In the genomic region with DNA sequence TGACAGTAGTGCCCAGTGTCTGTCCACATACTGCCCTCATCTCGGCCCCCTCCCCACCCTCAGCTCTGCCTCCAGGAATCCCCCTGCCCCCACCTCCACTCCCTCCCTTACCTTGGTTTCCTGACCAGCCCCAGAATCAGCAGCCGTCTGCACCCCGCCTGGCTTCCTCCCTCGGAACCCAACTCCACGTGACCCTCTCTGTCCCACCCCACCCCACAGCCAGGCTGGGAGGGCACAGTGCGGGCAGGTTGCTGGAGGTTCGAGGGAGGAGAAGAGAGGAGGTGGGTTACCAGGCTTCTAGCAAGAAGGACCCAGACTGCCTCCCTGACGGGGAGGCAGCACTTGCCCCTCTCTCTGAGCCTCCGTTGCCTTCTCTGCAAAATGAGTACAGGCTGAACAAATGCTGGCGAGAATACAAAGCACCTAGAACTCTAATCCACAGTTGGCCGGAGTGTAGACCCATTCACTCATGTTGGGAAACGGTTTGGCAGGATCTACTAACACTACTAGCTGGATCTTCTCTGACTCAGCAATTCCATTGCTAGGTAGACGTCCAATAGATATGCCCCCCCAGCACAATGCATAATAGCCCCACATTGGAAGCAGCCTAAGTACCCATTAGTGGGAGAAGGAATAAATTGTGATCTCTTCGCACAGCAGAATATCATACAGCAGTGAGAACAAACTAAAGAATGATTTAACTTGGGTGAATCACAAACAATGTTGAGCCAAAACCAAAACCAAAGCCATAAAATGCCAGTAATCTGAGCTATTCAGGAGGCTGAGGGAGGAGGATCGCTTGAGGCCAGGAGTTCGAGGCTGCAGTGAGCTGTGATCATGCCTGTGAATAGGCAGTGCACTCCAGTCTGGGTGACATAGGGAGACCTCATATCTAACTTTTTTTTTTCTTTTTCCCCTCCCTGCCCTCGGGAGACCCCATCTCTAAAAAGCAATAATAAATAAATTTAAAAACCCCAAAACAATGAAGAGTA, we compare ENCODE assay signal across 1 cellular context.
TF ChIP-seq lines count a peak whose summit lies in the region.

A gene (minus strand): TSS at position 151 of the 992 bp plus-strand sequence. CDS start 186 bp downstream, outside the sequence.

TF ChIP-seq in K562, 482 proteins besides CTCF, POLR2A, EP300 and RAD21 (continued from another document):
- TF ChIP-seq SIX5 (IDR thresholded peaks at IDR 0.05; ENCODE audit: borderline replicate concordance in 1 of 2, insufficient read depth in 1 of 2, low read depth in 1 of 2, low read length in 2 of 2), result no peak
